In genomic region chr14:20688167-20688839, GRCh38 we compare ENCODE assay signal across 1 cellular context.
TF ChIP-seq lines count a peak whose summit lies in the region.

ANG (plus strand) TSS chr14:20688764; CDS start chr14:20693565, 4,801 bp downstream.

TF ChIP-seq in HepG2, 621 proteins besides CTCF, POLR2A, EP300 and RAD21 (continued from another document and continues in another):
- TF ChIP-seq HNF1A (IDR thresholded peaks at IDR 0.05; ENCODE audit: low read depth), result peak; percentile 78
- TF ChIP-seq HNF1A (CRISPR knock-in tag; IDR thresholded peaks at IDR 0.05; ENCODE audit: borderline replicate concordance), result 0 out of 2 replicates have a peak, but pooled peaks have one; percentile 34
- TF ChIP-seq MXD1 (CRISPR knock-in tag; IDR thresholded peaks at IDR 0.05), result no peak
- TF ChIP-seq ZNF124 (CRISPR knock-in tag; IDR thresholded peaks at IDR 0.05), result no peak
- TF ChIP-seq ZNF354B (CRISPR knock-in tag; IDR thresholded peaks at IDR 0.05), result no peak
- TF ChIP-seq SIX1 (CRISPR knock-in tag; IDR thresholded peaks at IDR 0.05; ENCODE audit: borderline replicate concordance), result no peak
- no peak for TF ChIP-seq ZNF34 (CRISPR knock-in tag; IDR thresholded peaks at IDR 0.05; ENCODE audit: borderline replicate concordance)
- no peak for TF ChIP-seq U2AF1 (optimal IDR thresholded peaks at IDR 0.05; ENCODE audit: low read depth, low read length)
- TF ChIP-seq NFE2 (CRISPR knock-in tag; IDR thresholded peaks at IDR 0.05), result no peak
- TF ChIP-seq CEBPG (CRISPR knock-in tag; IDR thresholded peaks at IDR 0.05), result peak; percentile 20; the same call in 1 of the 2 replicates
- TF ChIP-seq DPF2 (CRISPR knock-in tag; IDR thresholded peaks at IDR 0.05; ENCODE audit: borderline replicate concordance, low read depth), result no peak
- TF ChIP-seq AKAP8 (CRISPR knock-in tag; IDR thresholded peaks at IDR 0.05), result no peak
- no peak for TF ChIP-seq ZNF710 (CRISPR knock-in tag; IDR thresholded peaks at IDR 0.05; ENCODE audit: borderline replicate concordance)
- TF ChIP-seq ZNF264 (CRISPR knock-in tag; IDR thresholded peaks at IDR 0.05), result no peak
- no peak for TF ChIP-seq EZH2 (conservative IDR thresholded peaks at IDR 0.05; ENCODE audit: low read depth, low read length)
- no peak for TF ChIP-seq LCORL (IDR thresholded peaks at IDR 0.05)
- TF ChIP-seq LCORL (CRISPR knock-in tag; IDR thresholded peaks at IDR 0.05), result no peak
- TF ChIP-seq RBFOX2 (IDR thresholded peaks at IDR 0.05; ENCODE audit: low read depth, low read length), result peak; percentile 69
- peak; percentile 52 for TF ChIP-seq SAP130 (CRISPR knock-in tag; IDR thresholded peaks at IDR 0.05; ENCODE audit: low read depth)
- TF ChIP-seq ZNF407 (CRISPR knock-in tag; IDR thresholded peaks at IDR 0.05; ENCODE audit: not compliant biosample characterization), result no peak
- TF ChIP-seq HNF4G (IDR thresholded peaks at IDR 0.05; ENCODE audit: borderline replicate concordance, low read depth, low read length), result peak; percentile 9; the same call in 1 of the 2 replicates
- TF ChIP-seq HNF4G (CRISPR knock-in tag; IDR thresholded peaks at IDR 0.05; ENCODE audit: borderline replicate concordance, low read depth), result no peak
- TF ChIP-seq FOXO4 (CRISPR knock-in tag; conservative IDR thresholded peaks at IDR 0.05), result no peak
- no peak for TF ChIP-seq FOSL2 (CRISPR knock-in tag; IDR thresholded peaks at IDR 0.05)
- TF ChIP-seq DBP (CRISPR knock-in tag; IDR thresholded peaks at IDR 0.05; ENCODE audit: not compliant biosample characterization), result no peak
- TF ChIP-seq ATRX (CRISPR knock-in tag; IDR thresholded peaks at IDR 0.05; ENCODE audit: borderline replicate concordance), result no peak
- no peak for TF ChIP-seq PRDM4 (CRISPR knock-in tag; IDR thresholded peaks at IDR 0.05; ENCODE audit: borderline replicate concordance)
- TF ChIP-seq MTA3 (CRISPR knock-in tag; IDR thresholded peaks at IDR 0.05), result no peak
- no peak for TF ChIP-seq ZBTB44 (CRISPR knock-in tag; IDR thresholded peaks at IDR 0.05)
- TF ChIP-seq ATF7-NPFF (CRISPR knock-in tag; IDR thresholded peaks at IDR 0.05; ENCODE audit: low read depth), result no peak; the same call in 1 of the 2 replicates
- no peak for TF ChIP-seq GATAD1 (CRISPR knock-in tag; IDR thresholded peaks at IDR 0.05)
- no peak for TF ChIP-seq CSRNP2 (CRISPR knock-in tag; conservative IDR thresholded peaks at IDR 0.05; ENCODE audit: low read depth)
- no peak for TF ChIP-seq MED8 (CRISPR knock-in tag; IDR thresholded peaks at IDR 0.05; ENCODE audit: insufficient replicate concordance)
- no peak for TF ChIP-seq ZC3H4 (CRISPR knock-in tag; IDR thresholded peaks at IDR 0.05; ENCODE audit: borderline replicate concordance)
- TF ChIP-seq ZMYM3 (CRISPR knock-in tag; IDR thresholded peaks at IDR 0.05), result no peak
